In the genomic region with DNA sequence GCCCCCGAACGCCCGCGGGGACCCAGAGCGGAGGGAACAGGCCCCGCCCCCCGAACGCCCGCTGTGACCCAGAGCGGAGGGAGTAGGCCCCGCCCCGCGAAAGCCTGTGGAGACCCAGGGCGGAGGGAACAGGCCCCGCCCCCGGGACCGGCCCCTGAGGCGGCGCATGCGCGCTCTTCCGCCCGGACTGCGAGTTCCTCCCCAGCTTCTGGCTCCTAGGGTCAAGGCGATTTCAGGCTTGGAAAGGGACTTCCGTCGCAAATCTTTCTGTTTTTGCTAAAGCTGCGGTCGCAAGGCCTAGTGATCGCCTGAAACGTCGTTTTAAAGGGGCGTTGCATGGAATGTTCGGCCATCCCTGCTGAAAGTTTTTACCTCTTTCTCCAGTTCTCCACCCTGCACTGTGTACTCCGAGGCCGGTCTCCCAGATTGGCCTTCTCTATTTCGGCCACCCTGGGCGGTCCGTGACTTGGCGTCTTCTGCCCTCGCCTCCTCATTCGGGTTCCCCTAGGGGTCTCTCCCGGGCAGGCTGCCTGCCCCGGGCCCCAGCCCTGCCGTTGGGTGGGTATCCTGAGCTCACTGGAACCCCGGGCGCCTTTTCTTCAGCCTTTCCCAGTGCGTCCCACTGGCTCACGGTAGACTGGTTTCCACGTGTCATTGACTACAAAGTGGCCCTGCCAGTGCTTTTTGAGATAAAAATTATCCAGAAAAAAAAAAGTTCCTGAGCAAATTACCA, we compare ENCODE assay signal across 8 cellular contexts. TPM values are rescaled to one million over a fixed set of nuclear protein-coding genes. Genes with fewer than 3 reads are reported as not detected.
DNase-seq lines count a peak whose midpoint lies in the region; ATAC-seq and TF ChIP-seq lines count a peak whose summit lies in the region.

No MANE protein-coding gene starts in this region.

- peak in 1 of 2 donors; percentile 11 for TF ChIP-seq RAD21 in liver (IDR thresholded peaks at IDR 0.05)

- H3K4me3 Mint-ChIP-seq in dendritic cell treated with granulocyte-macrophage colony-stimulating factor and Interleukin-4, amounts not matched to agents 40 ng/mL and 50 ng/mL, for 4 days: peak overlapping the region; percentile 83

- H3K4me1 Mint-ChIP-seq in dendritic cell treated with granulocyte-macrophage colony-stimulating factor and Interleukin-4, amounts not matched to agents 40 ng/mL and 50 ng/mL, for 4 days (ENCODE audit: low read depth): peaks cover 32% of the 10 kb centered on the region

- peak overlapping the region; percentile 91 for H3K27ac Mint-ChIP-seq in dendritic cell treated with granulocyte-macrophage colony-stimulating factor and Interleukin-4, amounts not matched to agents 40 ng/mL and 50 ng/mL, for 4 days

- H3K9ac ChIP-seq in liver (ENCODE audit: low read depth in 1 of 2, low read length in 2 of 2): peak overlapping the region; percentile 24 to 63

- H3K36me3 ChIP-seq in liver (ENCODE audit: control insufficient read depth in 4 of 4, insufficient read depth in 3 of 4, low read depth in 1 of 4, low read length in 3 of 4): no peaks in the 10 kb centered on the region

- H3K27me3 Mint-ChIP-seq in dendritic cell treated with granulocyte-macrophage colony-stimulating factor and Interleukin-4, amounts not matched to agents 40 ng/mL and 50 ng/mL, for 4 days: no peaks in the 10 kb centered on the region

- peak; percentile 97 for DNase-seq in NCI-H748 (lab: John Stamatoyannopoulos, UW; ENCODE audit: unreplicated experiment)
- peak; percentile 88 to 94 for DNase-seq in activated CD4-positive, alpha-beta T cell treated with anti-CD3 and anti-CD28 coated beads, Interleukin-2, amount 50 U/mL, for 24 hours (ENCODE audit: low read depth in 1 of 2, low spot score in 1 of 2)
- peak; percentile 98 for DNase-seq in stimulated activated CD4-positive, alpha-beta T cell treated with anti-CD3 and anti-CD28 coated beads, Interleukin-4, amount 100 ng/mL, for 1 hour

- H3K27ac ChIP-seq in C4-2B (peak overlapping the region; percentile 88), liver (ENCODE audit: low read depth in 1 of 2, low read length in 2 of 2) (peak overlapping the region; percentile 91 to 94)

- peaks cover 2 to 7% (median 5%) of the 10 kb centered on the region in 4 donors for H3K4me1 ChIP-seq in liver (ENCODE audit: control insufficient read depth in 4 of 4, insufficient read depth in 4 of 4, low read length in 3 of 4)

- TF ChIP-seq CTCF in C4-2B (conservative IDR thresholded peaks at IDR 0.05): no peak
- no peak for TF ChIP-seq CTCF in liver (IDR thresholded peaks at IDR 0.05; ENCODE audit: low read depth, low read length, missing input control)

- H3K36me3 Mint-ChIP-seq in dendritic cell treated with granulocyte-macrophage colony-stimulating factor and Interleukin-4, amounts not matched to agents 40 ng/mL and 50 ng/mL, for 4 days (ENCODE audit: low read depth): peaks cover 18% of the 10 kb centered on the region

- peak overlapping the region; percentile 32 to 87 (median 70) for H3K4me3 ChIP-seq in liver (ENCODE audit: low read depth in 1 of 3, low read length in 3 of 3)

- 1% methylated on average over 50 of the region's 50 CpGs for WGBS in liver

- H3K27me3 ChIP-seq in liver (ENCODE audit: control insufficient read depth in 4 of 4, insufficient read depth in 4 of 4, low read length in 3 of 4): no peaks in the 10 kb centered on the region

- peak; percentile 79 for ATAC-seq in GM19372 (IDR thresholded peaks at IDR 0.05; ENCODE audit: low read depth, unreplicated experiment)
- ATAC-seq in HG03521 (IDR thresholded peaks at IDR 0.05; ENCODE audit: unreplicated experiment): peak; percentile 93

- H3K9me3 ChIP-seq in liver (ENCODE audit: control insufficient read depth in 4 of 4, low read length in 3 of 4): no peaks in the 10 kb centered on the region

- intact Hi-C loops in dendritic cell treated with granulocyte-macrophage colony-stimulating factor and Interleukin-4, amounts not matched to agents 40 ng/mL and 50 ng/mL, for 4 days (cut with micrococcal nuclease): no loop called here

- H3K9me3 Mint-ChIP-seq in dendritic cell treated with granulocyte-macrophage colony-stimulating factor and Interleukin-4, amounts not matched to agents 40 ng/mL and 50 ng/mL, for 4 days: no peaks in the 10 kb centered on the region

TF ChIP-seq in liver, 16 proteins besides CTCF, POLR2A, EP300 and RAD21:
- no peak for TF ChIP-seq HNF4A (conservative IDR thresholded peaks at IDR 0.05)
- TF ChIP-seq, protein P1, sequence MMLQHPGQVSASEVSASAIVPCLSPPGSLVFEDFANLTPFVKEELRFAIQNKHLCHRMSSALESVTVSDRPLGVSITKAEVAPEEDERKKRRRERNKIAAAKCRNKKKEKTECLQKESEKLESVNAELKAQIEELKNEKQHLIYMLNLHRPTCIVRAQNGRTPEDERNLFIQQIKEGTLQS (IDR thresholded peaks at IDR 0.05): no peak
- peak; percentile 54 for TF ChIP-seq NR2F2 (IDR thresholded peaks at IDR 0.05)
- no peak for TF ChIP-seq EGR1 (IDR thresholded peaks at IDR 0.05; ENCODE audit: low read depth in 2 of 2)
- peak; percentile 54 for TF ChIP-seq SP1 (IDR thresholded peaks at IDR 0.05)
- TF ChIP-seq HNF4G (IDR thresholded peaks at IDR 0.05): no peak
- TF ChIP-seq FOXA2 (IDR thresholded peaks at IDR 0.05): no peak
- no peak for TF ChIP-seq JUND (IDR thresholded peaks at IDR 0.05)
- TF ChIP-seq TAF1 (conservative IDR thresholded peaks at IDR 0.05): peak; percentile 43
- TF ChIP-seq RXRA (IDR thresholded peaks at IDR 0.05): peak in 1 of 2 donors; percentile 39
- TF ChIP-seq, protein P2, sequence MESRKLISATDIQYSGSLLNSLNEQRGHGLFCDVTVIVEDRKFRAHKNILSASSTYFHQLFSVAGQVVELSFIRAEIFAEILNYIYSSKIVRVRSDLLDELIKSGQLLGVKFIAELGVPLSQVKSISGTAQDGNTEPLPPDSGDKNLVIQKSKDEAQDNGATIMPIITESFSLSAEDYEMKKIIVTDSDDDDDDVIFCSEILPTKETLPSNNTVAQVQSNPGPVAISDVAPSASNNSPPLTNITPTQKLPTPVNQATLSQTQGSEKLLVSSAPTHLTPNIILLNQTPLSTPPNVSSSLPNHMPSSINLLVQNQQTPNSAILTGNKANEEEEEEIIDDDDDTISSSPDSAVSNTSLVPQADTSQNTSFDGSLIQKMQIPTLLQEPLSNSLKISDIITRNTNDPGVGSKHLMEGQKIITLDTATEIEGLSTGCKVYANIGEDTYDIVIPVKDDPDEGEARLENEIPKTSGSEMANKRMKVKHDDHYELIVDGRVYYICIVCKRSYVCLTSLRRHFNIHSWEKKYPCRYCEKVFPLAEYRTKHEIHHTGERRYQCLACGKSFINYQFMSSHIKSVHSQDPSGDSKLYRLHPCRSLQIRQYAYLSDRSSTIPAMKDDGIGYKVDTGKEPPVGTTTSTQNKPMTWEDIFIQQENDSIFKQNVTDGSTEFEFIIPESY (IDR thresholded peaks at IDR 0.05): no peak
- TF ChIP-seq, protein P3, sequence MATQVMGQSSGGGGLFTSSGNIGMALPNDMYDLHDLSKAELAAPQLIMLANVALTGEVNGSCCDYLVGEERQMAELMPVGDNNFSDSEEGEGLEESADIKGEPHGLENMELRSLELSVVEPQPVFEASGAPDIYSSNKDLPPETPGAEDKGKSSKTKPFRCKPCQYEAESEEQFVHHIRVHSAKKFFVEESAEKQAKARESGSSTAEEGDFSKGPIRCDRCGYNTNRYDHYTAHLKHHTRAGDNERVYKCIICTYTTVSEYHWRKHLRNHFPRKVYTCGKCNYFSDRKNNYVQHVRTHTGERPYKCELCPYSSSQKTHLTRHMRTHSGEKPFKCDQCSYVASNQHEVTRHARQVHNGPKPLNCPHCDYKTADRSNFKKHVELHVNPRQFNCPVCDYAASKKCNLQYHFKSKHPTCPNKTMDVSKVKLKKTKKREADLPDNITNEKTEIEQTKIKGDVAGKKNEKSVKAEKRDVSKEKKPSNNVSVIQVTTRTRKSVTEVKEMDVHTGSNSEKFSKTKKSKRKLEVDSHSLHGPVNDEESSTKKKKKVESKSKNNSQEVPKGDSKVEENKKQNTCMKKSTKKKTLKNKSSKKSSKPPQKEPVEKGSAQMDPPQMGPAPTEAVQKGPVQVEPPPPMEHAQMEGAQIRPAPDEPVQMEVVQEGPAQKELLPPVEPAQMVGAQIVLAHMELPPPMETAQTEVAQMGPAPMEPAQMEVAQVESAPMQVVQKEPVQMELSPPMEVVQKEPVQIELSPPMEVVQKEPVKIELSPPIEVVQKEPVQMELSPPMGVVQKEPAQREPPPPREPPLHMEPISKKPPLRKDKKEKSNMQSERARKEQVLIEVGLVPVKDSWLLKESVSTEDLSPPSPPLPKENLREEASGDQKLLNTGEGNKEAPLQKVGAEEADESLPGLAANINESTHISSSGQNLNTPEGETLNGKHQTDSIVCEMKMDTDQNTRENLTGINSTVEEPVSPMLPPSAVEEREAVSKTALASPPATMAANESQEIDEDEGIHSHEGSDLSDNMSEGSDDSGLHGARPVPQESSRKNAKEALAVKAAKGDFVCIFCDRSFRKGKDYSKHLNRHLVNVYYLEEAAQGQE (IDR thresholded peaks at IDR 0.05): peak; percentile 65
- TF ChIP-seq, protein P4, sequence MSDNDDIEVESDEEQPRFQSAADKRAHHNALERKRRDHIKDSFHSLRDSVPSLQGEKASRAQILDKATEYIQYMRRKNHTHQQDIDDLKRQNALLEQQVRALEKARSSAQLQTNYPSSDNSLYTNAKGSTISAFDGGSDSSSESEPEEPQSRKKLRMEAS (IDR thresholded peaks at IDR 0.05): peak; percentile 66
- TF ChIP-seq GABPA (IDR thresholded peaks at IDR 0.05 in 1 of 2, conservative IDR thresholded peaks at IDR 0.05 in 1 of 2): peak in 1 of 2 donors; percentile 45
- peak; percentile 69 for TF ChIP-seq YY1 (IDR thresholded peaks at IDR 0.05)
- TF ChIP-seq FOXA1 (IDR thresholded peaks at IDR 0.05): no peak

RNA-seq across cellular contexts. Expression of a gene that starts 0.4 kb away (rescaled TPM):
- total RNA-seq in liver: 1 to 10 TPM; 3.4 to 6.1 TPM
- 1 to 10 TPM; 2.0 to 5.3 TPM for polyA plus RNA-seq in liver

Comparison
In these comparisons a context has a peak if more than half of its experiments do, and no peak if none do; other contexts are left out.
1. Peak in every context shown above with its lines: DNase-seq, ATAC-seq, H3K4me3 ChIP-seq and H3K27ac ChIP-seq.